Comparison of ENCODE assay signal across 12 cellular contexts in the genomic region with DNA sequence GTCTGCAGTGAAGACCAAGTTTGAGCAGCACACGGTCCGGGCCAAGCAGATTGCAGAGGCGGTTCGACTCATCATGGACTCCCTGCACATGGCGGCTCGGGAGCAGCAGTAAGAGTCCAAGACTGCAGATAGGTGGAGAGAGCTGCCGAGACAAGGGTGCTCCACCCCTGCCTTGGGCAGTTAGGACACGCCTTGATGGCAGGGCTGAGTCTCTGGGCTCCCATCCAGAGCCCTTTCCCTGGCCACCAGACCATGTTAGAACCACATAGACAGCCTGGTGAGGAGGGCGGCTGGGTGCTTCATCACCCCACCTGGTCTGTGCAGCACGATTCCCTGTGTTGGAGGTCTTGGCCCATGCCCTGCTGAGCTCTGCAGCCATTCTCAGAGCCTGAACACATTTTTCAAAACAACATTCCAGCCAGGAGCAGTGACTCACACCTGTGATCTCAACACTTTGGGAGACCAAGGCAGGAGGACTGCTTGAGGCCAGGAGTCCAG. TPM values are rescaled to one million over a fixed set of nuclear protein-coding genes. Genes with fewer than 3 reads are reported as not detected.
DNase-seq lines count a peak whose midpoint lies in the region; ATAC-seq, FAIRE-seq and TF ChIP-seq lines count a peak whose summit lies in the region.
"Had no signal": no experiment of that assay in that cellular context is flagged by ENCODE, and none has a peak within 500 bp of the region (broad histone marks: within the 10 kb centered on the region; RNA-seq: fewer than 3 reads in every experiment).

No MANE protein-coding gene starts in this region.

- intact Hi-C loops in upper lobe of right lung (cut with DNase I) (no loop called here), kidney (cut with DNase I) (no loop called here)

- TF ChIP-seq CTCF in astrocyte of the cerebellum (IDR thresholded peaks at IDR 0.05; ENCODE audit: low read depth, low read length, missing control alignments) (no peak), right atrium auricular region (IDR thresholded peaks at IDR 0.05) (no peak), upper lobe of right lung (IDR thresholded peaks at IDR 0.05) (no peak), kidney (IDR thresholded peaks at IDR 0.05; ENCODE audit: borderline replicate concordance, extremely low read depth, insufficient read depth) (no peak)

- H3K27me3 Mint-ChIP-seq in stimulated activated naive CD8-positive, alpha-beta T cell treated with anti-CD3 and anti-CD28 coated beads, Interleukin-15, amount 100 ng/mL, for 72 hours = no peaks in the 10 kb centered on the region
- H3K27me3 Mint-ChIP-seq: T-cell had no signal

- no peaks in the 10 kb centered on the region for H3K27me3 ChIP-seq in right atrium auricular region
- H3K27me3 ChIP-seq in upper lobe of right lung = no peaks in the 10 kb centered on the region

- no peak for DNase-seq in stimulated activated naive CD8-positive, alpha-beta T cell treated with anti-CD3 and anti-CD28 coated beads, Interleukin-15, amount 100 ng/mL, for 72 hours
- no peak for DNase-seq in stimulated activated naive CD8-positive, alpha-beta T cell treated with anti-CD3 and anti-CD28 coated beads, Interleukin-15, Interleukin-2, amounts not matched to agents 100 U/mL and 50 U/mL, for 24 hours
- DNase-seq in astrocyte of the cerebellum (ENCODE audit: low read depth) (peak; percentile 13), right atrium auricular region (ENCODE audit: low spot score) (no peak), upper lobe of right lung (no peak), NCI-H345 (lab: John Stamatoyannopoulos, UW) (no peak), kidney (no peak)
- DNase-seq: GOT3, NCI-H187 treated with DMSO at 0.1 percent for 48 hours had no signal

- no peaks in the 10 kb centered on the region for H3K9me3 Mint-ChIP-seq in stimulated activated naive CD8-positive, alpha-beta T cell treated with anti-CD3 and anti-CD28 coated beads, Interleukin-15, amount 100 ng/mL, for 72 hours
- H3K9me3 Mint-ChIP-seq: T-cell had no signal

- H3K4me1 Mint-ChIP-seq in stimulated activated naive CD8-positive, alpha-beta T cell treated with anti-CD3 and anti-CD28 coated beads, Interleukin-15, amount 100 ng/mL, for 72 hours = peaks cover 8% of the 10 kb centered on the region
- H3K4me1 Mint-ChIP-seq: T-cell had no signal

- no peak for FAIRE-seq in kidney (lab: Jason Lieb, UNC)
- FAIRE-seq: GM12892 had no signal

- ATAC-seq in stimulated activated naive CD8-positive, alpha-beta T cell treated with anti-CD3 and anti-CD28 coated beads, Interleukin-15, amount 100 ng/mL, for 72 hours = no peak
- no peak for ATAC-seq in stimulated activated naive CD8-positive, alpha-beta T cell treated with anti-CD3 and anti-CD28 coated beads, Interleukin-15, Interleukin-2, amounts not matched to agents 100 U/mL and 50 U/mL, for 24 hours
- ATAC-seq in upper lobe of right lung (peak; percentile 39), HG02870 (IDR thresholded peaks at IDR 0.05; ENCODE audit: unreplicated experiment) (no peak)
- ATAC-seq: T-cell had no signal

- H3K4me3 ChIP-seq in astrocyte of the cerebellum (ENCODE audit: low read depth, low read length) (no peak overlapping the region), right atrium auricular region (no peak overlapping the region), upper lobe of right lung (no peak overlapping the region), kidney (ENCODE audit: low read length in 2 of 2) (no peak overlapping the region)

- H3K4me3 Mint-ChIP-seq in stimulated activated naive CD8-positive, alpha-beta T cell treated with anti-CD3 and anti-CD28 coated beads, Interleukin-15, amount 100 ng/mL, for 72 hours = no peak overlapping the region
- H3K4me3 Mint-ChIP-seq: T-cell had no signal

- in situ Hi-C loops in astrocyte of the cerebellum (cut with HindIII; ENCODE audit: low sequenced_read_pairs) = no loop called here

- H3K9me3 ChIP-seq in right atrium auricular region (no peaks in the 10 kb centered on the region), upper lobe of right lung (no peaks in the 10 kb centered on the region), kidney (ENCODE audit: control insufficient read depth in 1 of 2, low read length in 2 of 2) (no peaks in the 10 kb centered on the region)

- H3K4me1 ChIP-seq in right atrium auricular region = no peaks in the 10 kb centered on the region
- H3K4me1 ChIP-seq in upper lobe of right lung = no peaks in the 10 kb centered on the region
- H3K4me1 ChIP-seq in kidney (ENCODE audit: control insufficient read depth in 1 of 2, insufficient read depth in 1 of 2, low read depth in 1 of 2, low read length in 2 of 2) = no peaks in the 10 kb centered on the region

- H3K27ac Mint-ChIP-seq in stimulated activated naive CD8-positive, alpha-beta T cell treated with anti-CD3 and anti-CD28 coated beads, Interleukin-15, amount 100 ng/mL, for 72 hours = peak overlapping the region; percentile 98 to 100
- H3K27ac Mint-ChIP-seq: T-cell had no signal

- peaks cover 97% of the 10 kb centered on the region for H3K36me3 ChIP-seq in right atrium auricular region
- H3K36me3 ChIP-seq in upper lobe of right lung = peaks cover 100% of the 10 kb centered on the region
- H3K36me3 ChIP-seq in kidney (ENCODE audit: control insufficient read depth in 1 of 2, insufficient read depth in 2 of 2, low read length in 2 of 2) = peaks cover 64 to 75% of the 10 kb centered on the region in 2 donors

- H3K27ac ChIP-seq in right atrium auricular region (peak overlapping the region; percentile 32 to 45), upper lobe of right lung (no peak overlapping the region), kidney (ENCODE audit: low read depth in 2 of 2, low read length in 2 of 2) (no peak overlapping the region)

- no peak overlapping the region for H3K9ac ChIP-seq in kidney (ENCODE audit: low read length in 2 of 2)

RNA-seq across cellular contexts. Expression of gene MIIP, which starts 17.3 kb away (rescaled TPM):
- total RNA-seq in right atrium auricular region = 10 to 100 TPM; 19.1 to 31.0 TPM
- total RNA-seq in upper lobe of right lung = 37.9 TPM
- total RNA-seq in kidney = 24.7 TPM
- 28.5 TPM for polyA plus RNA-seq in kidney (ENCODE audit: insufficient read depth, low read depth, low replicate concordance)

RNA-seq across cellular contexts. Expression of gene MFN2, which starts 21.8 kb away (rescaled TPM):
- 100 to 1,000 TPM; 367 to 466 TPM for total RNA-seq in right atrium auricular region
- 89.9 TPM for total RNA-seq in upper lobe of right lung
- 77.6 TPM for total RNA-seq in kidney
- polyA plus RNA-seq in kidney (ENCODE audit: insufficient read depth, low read depth, low replicate concordance) = 41.1 TPM

Comparison
In these comparisons a context has a peak if more than half of its experiments do, and no peak if none do; other contexts are left out.
1. H3K27ac ChIP-seq: peak in right atrium auricular region (2 of 2); none in upper lobe of right lung (single experiment) and kidney (0 of 2).